9 cellular contexts compared by ENCODE assay signal in genomic region chr18:30970201-30970816, GRCh38.
A peak's percentile ranks its signal among the peaks of the same experiment; 100 is the strongest.
DNase-seq lines count a peak whose midpoint lies in the region; ATAC-seq, FAIRE-seq and TF ChIP-seq lines count a peak whose summit lies in the region.
"Had no signal": no experiment of that assay in that cellular context is flagged by ENCODE, and none has a peak within 500 bp of the region (broad histone marks: within the 10 kb centered on the region; RNA-seq: fewer than 3 reads in every experiment).

No MANE protein-coding gene starts in this region.

- 37% methylated on average over 7 of the region's 7 CpGs for WGBS in aorta, 2 donors

- no peaks in the 10 kb centered on the region for H3K36me3 ChIP-seq in adipocyte (ENCODE audit: control insufficient read depth, insufficient read depth, low read length, severe bottlenecking)
- no peaks in the 10 kb centered on the region for H3K36me3 ChIP-seq in lower lobe of right lung
- H3K36me3 ChIP-seq in aorta (ENCODE audit: control insufficient read depth in 1 of 2, insufficient read depth in 2 of 2, low read length in 1 of 2) = no peaks in the 10 kb centered on the region

- intact Hi-C loops in lower lobe of right lung (cut with DNase I) = no loop called here
- intact Hi-C loops in aorta (cut with DNase I) = no loop called here

- in situ Hi-C loops in G401 (cut with HindIII; ENCODE audit: low sequenced_read_pairs) = no loop called here

- H3K4me1 ChIP-seq in adipocyte (ENCODE audit: control insufficient read depth, insufficient read depth, low read length) = no peaks in the 10 kb centered on the region
- no peaks in the 10 kb centered on the region for H3K4me1 ChIP-seq in lower lobe of right lung
- H3K4me1 ChIP-seq in aorta (ENCODE audit: control insufficient read depth in 1 of 2, insufficient read depth in 2 of 2, low read length in 2 of 2) = no peaks in the 10 kb centered on the region

- H3K9me3 ChIP-seq in adipocyte (ENCODE audit: control insufficient read depth, low read length) (no peaks in the 10 kb centered on the region), lower lobe of right lung (no peaks in the 10 kb centered on the region), aorta (ENCODE audit: control insufficient read depth, low read length) (no peaks in the 10 kb centered on the region)

- H3K27ac ChIP-seq in lower lobe of right lung (no peak overlapping the region), aorta (ENCODE audit: low read depth in 1 of 2, low read length in 2 of 2) (no peak overlapping the region)
- H3K27ac ChIP-seq: epithelial cell of prostate had no signal

- TF ChIP-seq CTCF in lower lobe of right lung (IDR thresholded peaks at IDR 0.05) (peak; percentile 22), omental fat pad (IDR thresholded peaks at IDR 0.05) (no peak)

- no peak overlapping the region for H3K4me3 ChIP-seq in adipocyte (ENCODE audit: low read length)
- H3K4me3 ChIP-seq in lower lobe of right lung = no peak overlapping the region
- H3K4me3 ChIP-seq in aorta (ENCODE audit: low read length in 2 of 2) = no peak overlapping the region

- no peak for FAIRE-seq in GM12892 (lab: Jason Lieb, UNC)

- DNase-seq in G401 (ENCODE audit: low spot score) (peak; percentile 49), NCI-H1092 treated with DMSO at 0.1 percent for 48 hours (lab: John Stamatoyannopoulos, UW) (peak; percentile 52), adipocyte (ENCODE audit: low read depth) (peak; percentile 24), lower lobe of right lung (no peak), aorta (no peak), GM12892 (ENCODE audit: insufficient read length) (no peak), omental fat pad (ENCODE audit: low spot score) (no peak)

- ATAC-seq in lower lobe of right lung (peak in 1 of 2 donors; percentile 66), aorta (ENCODE audit: low FRiP score) (no peak), omental fat pad (ENCODE audit: low FRiP score) (no peak), GM21526 (IDR thresholded peaks at IDR 0.05; ENCODE audit: low FRiP score, unreplicated experiment) (no peak)

- H3K27me3 ChIP-seq in adipocyte (replicated peaks; ENCODE audit: control insufficient read depth, insufficient read depth, low read length) = peaks cover 8% of the 10 kb centered on the region
- no peaks in the 10 kb centered on the region for H3K27me3 ChIP-seq in lower lobe of right lung (ENCODE audit: low read depth)
- no peaks in the 10 kb centered on the region for H3K27me3 ChIP-seq in aorta (ENCODE audit: control insufficient read depth in 1 of 2, insufficient read depth in 2 of 2, low read length in 1 of 2)

- no peak overlapping the region for H3K9ac ChIP-seq in adipocyte (ENCODE audit: low read length)

- TF ChIP-seq POLR2A in GM12892 (IDR thresholded peaks at IDR 0.05; ENCODE audit: low read depth, low read length) = no peak

Comparison
In these comparisons a context has a peak if more than half of its experiments do, and no peak if none do; other contexts are left out.
1. DNase-seq: peak in G401 (single experiment), NCI-H1092 treated with DMSO at 0.1 percent for 48 hours (single experiment) and adipocyte (single experiment); none in lower lobe of right lung (single experiment), aorta (0 of 2), GM12892 (single experiment) and omental fat pad (single experiment).